ENCODE assay signal across 8 cellular contexts in the genomic region with DNA sequence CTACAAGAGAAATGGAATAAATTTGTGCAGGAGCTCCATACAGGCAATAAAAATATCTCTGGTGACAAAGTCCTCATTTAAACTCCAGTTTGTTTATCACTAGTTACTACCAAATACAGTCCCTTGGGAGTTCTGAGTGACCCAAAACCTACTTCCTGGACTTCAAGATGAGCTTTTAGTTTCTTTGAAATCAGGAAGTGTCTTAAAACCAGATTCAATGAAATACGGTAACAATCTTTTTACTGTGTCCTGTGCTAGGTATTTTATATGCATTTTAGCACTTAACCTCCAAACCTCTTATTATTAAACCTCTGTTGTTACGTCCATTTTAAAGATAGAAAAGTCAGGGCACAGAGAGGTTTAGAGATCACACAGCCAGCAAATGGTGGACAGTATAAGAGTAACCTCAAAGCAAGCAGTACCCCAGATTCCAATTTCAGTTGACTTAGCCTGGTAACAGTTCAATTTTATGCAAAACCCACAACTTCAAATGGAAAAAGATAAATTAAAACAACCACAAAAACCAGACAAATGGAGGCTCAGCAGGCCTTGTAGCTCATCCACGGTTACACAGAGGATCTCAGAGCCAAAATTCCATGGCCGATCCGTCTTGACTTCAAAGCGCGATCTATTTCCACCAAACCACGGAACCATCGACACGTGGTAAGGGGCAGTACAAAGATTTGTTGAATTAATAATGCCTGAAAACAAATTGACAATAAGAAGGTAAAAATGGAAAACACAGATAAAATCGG. TPM values are rescaled to one million over a fixed set of nuclear protein-coding genes. Genes with fewer than 3 reads are reported as not detected.
DNase-seq lines count a peak whose midpoint lies in the region; ATAC-seq lines count a peak whose summit lies in the region.

No MANE protein-coding gene starts in this region.

- DNase-seq in GM03348 (ENCODE audit: low spot score) (peak; percentile 39), M059J (ENCODE audit: low read depth) (peak; percentile 36), glomerular visceral epithelial cell (ENCODE audit: extremely low spot score) (peak; percentile 22), skeletal muscle cell (ENCODE audit: low read depth) (no peak), HuH-7 (ENCODE audit: low spot score) (no peak)
- DNase-seq in activated gamma-delta T cell treated with anti-CD3 and anti-CD28 coated beads, Interleukin-2, amount 50 U/mL, for 16 hours (ENCODE audit: low read depth), result peak; percentile 6

- ATAC-seq in HG02571 (IDR thresholded peaks at IDR 0.05; ENCODE audit: unreplicated experiment) (no peak), HG03280 (IDR thresholded peaks at IDR 0.05; ENCODE audit: unreplicated experiment) (no peak)

- peak overlapping the region; percentile 80 for H3K4me3 ChIP-seq in skeletal muscle cell (ENCODE audit: low read depth, low read length)

RNA-seq across cellular contexts. Expression of a gene that starts 1.3 kb away (rescaled TPM):
- total RNA-seq in M059J (2014; rRNA removed; shearing (Covaris generic)), result 52.7 and 81.2 TPM in 2 replicates

Comparison
In these comparisons a context has a peak if more than half of its experiments do, and no peak if none do; other contexts are left out.
1. DNase-seq: peak in GM03348 (single experiment), M059J (single experiment), activated gamma-delta T cell treated with anti-CD3 and anti-CD28 coated beads, Interleukin-2, amount 50 U/mL, for 16 hours (single experiment) and glomerular visceral epithelial cell (single experiment); none in skeletal muscle cell (single experiment) and HuH-7 (single experiment).